Comparison of ENCODE assay signal across 8 cellular contexts in the genomic region with DNA sequence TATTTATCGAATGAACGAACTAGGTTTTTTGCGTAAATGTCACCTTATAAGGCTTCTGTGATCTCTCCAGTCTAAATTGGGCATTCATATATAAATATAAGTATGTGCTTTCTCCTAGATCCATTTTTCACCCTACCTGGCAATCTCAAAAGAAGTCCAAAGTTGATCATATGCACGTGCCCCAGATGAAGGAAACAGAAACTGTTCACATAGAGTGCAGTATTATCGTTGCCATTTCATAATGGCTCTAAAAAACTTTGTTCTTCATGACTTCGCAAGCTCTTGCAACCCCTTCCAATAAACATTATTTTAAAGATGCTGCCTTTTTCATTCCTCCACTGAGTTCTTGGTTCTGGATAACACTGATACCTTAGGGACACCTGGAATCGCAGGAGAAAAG. TPM values are rescaled to one million over a fixed set of nuclear protein-coding genes. Genes with fewer than 3 reads are reported as not detected.
DNase-seq lines count a peak whose midpoint lies in the region; ATAC-seq, FAIRE-seq and TF ChIP-seq lines count a peak whose summit lies in the region.

No MANE protein-coding gene starts in this region.

- no peak for TF ChIP-seq CTCF in breast epithelium (IDR thresholded peaks at IDR 0.05)
- TF ChIP-seq CTCF in upper lobe of right lung (IDR thresholded peaks at IDR 0.05) = no peak

- H3K36me3 ChIP-seq in breast epithelium = no peaks in the 10 kb centered on the region
- no peaks in the 10 kb centered on the region for H3K36me3 ChIP-seq in upper lobe of right lung

- H3K27ac ChIP-seq in breast epithelium = peak overlapping the region; percentile 89 to 90
- H3K27ac ChIP-seq in upper lobe of right lung = peak overlapping the region; percentile 80

- DNase-seq in activated naive CD4-positive, alpha-beta T cell treated with Interleukin-2 at 50 U/mL for 16 hours = no peak
- DNase-seq in breast epithelium (ENCODE audit: low spot score in 2 of 2) = no peak
- no peak for DNase-seq in memory B cell (ENCODE audit: low spot score in 2 of 2)
- no peak for DNase-seq in upper lobe of right lung
- no peak for DNase-seq in GM12891 (ENCODE audit: insufficient read length, low spot score)
- DNase-seq in stimulated activated CD4-positive, alpha-beta T cell treated with anti-CD3 and anti-CD28 coated beads, Interleukin-4, amount 100 ng/mL, for 1 hour = no peak

- peak overlapping the region; percentile 72 to 88 (median 85) for H3K4me3 ChIP-seq in breast epithelium
- peak overlapping the region; percentile 85 for H3K4me3 ChIP-seq in upper lobe of right lung

- no peak for FAIRE-seq in GM12891 (lab: Jason Lieb, UNC)

- intact Hi-C loops in breast epithelium (cut with DNase I; ENCODE audit: low total_unique reads) = no loop called here
- intact Hi-C loops in upper lobe of right lung (cut with DNase I) = no loop called here

- ATAC-seq in memory B cell (ENCODE audit: low read depth) = no peak
- ATAC-seq in upper lobe of right lung = no peak
- ATAC-seq in HG03469 (IDR thresholded peaks at IDR 0.05; ENCODE audit: unreplicated experiment) = no peak

- H3K9me3 Mint-ChIP-seq in activated naive CD4-positive, alpha-beta T cell treated with anti-CD3 and anti-CD28 coated beads, Interleukin-2, amount 50 U/mL, for 24 hours = no peaks in the 10 kb centered on the region
- H3K9me3 Mint-ChIP-seq in memory B cell = no peaks in the 10 kb centered on the region

- H3K36me3 Mint-ChIP-seq in activated naive CD4-positive, alpha-beta T cell treated with anti-CD3 and anti-CD28 coated beads, Interleukin-2, amount 50 U/mL, for 24 hours = no peaks in the 10 kb centered on the region
- peaks cover 2% of the 10 kb centered on the region for H3K36me3 Mint-ChIP-seq in memory B cell

- H3K4me3 Mint-ChIP-seq in activated naive CD4-positive, alpha-beta T cell treated with anti-CD3 and anti-CD28 coated beads, Interleukin-2, amount 50 U/mL, for 24 hours = peak overlapping the region; percentile 99
- H3K4me3 Mint-ChIP-seq in memory B cell = peak overlapping the region; percentile 99

- H3K27me3 ChIP-seq in breast epithelium (no peaks in the 10 kb centered on the region), upper lobe of right lung (no peaks in the 10 kb centered on the region)

- TF ChIP-seq POLR2A in breast epithelium (IDR thresholded peaks at IDR 0.05) = no peak
- no peak for TF ChIP-seq POLR2A in GM12891 (IDR thresholded peaks at IDR 0.05; ENCODE audit: low read depth, low read length)

- no peaks in the 10 kb centered on the region for H3K27me3 Mint-ChIP-seq in activated naive CD4-positive, alpha-beta T cell treated with anti-CD3 and anti-CD28 coated beads, Interleukin-2, amount 50 U/mL, for 24 hours
- H3K27me3 Mint-ChIP-seq in memory B cell = no peaks in the 10 kb centered on the region

- H3K9me3 ChIP-seq in breast epithelium (no peaks in the 10 kb centered on the region), upper lobe of right lung (no peaks in the 10 kb centered on the region)

- H3K4me1 Mint-ChIP-seq in activated naive CD4-positive, alpha-beta T cell treated with anti-CD3 and anti-CD28 coated beads, Interleukin-2, amount 50 U/mL, for 24 hours = peaks cover 31% of the 10 kb centered on the region
- H3K4me1 Mint-ChIP-seq in memory B cell = peaks cover 34% of the 10 kb centered on the region

- peaks cover 0 to 5% of the 10 kb centered on the region in 2 donors for H3K4me1 ChIP-seq in breast epithelium
- H3K4me1 ChIP-seq in upper lobe of right lung = peaks cover 16% of the 10 kb centered on the region

- H3K27ac Mint-ChIP-seq in activated naive CD4-positive, alpha-beta T cell treated with anti-CD3 and anti-CD28 coated beads, Interleukin-2, amount 50 U/mL, for 24 hours = no peak overlapping the region
- peak overlapping the region; percentile 99 for H3K27ac Mint-ChIP-seq in memory B cell

TF ChIP-seq in GM12891, 5 proteins besides CTCF, POLR2A, EP300 and RAD21:
- TF ChIP-seq POU2F2 (IDR thresholded peaks at IDR 0.05; ENCODE audit: low read depth, low read length) (no peak), PAX5 (IDR thresholded peaks at IDR 0.05; ENCODE audit: insufficient read depth, low read length, severe bottlenecking) (no peak), POLR2AphosphoS5 (IDR thresholded peaks at IDR 0.05; ENCODE audit: low read depth, low read length) (no peak), SPI1 (IDR thresholded peaks at IDR 0.05; ENCODE audit: low read depth, low read length) (no peak), TAF1 (IDR thresholded peaks at IDR 0.05; ENCODE audit: low read depth, low read length) (no peak)

RNA-seq across cellular contexts. Expression of a gene that starts 0.7 kb away (rescaled TPM):
- total RNA-seq in breast epithelium (10 to 100 TPM; 20.6 to 30.0 (median 29.5) TPM), upper lobe of right lung (20.2 TPM)
- polyA plus RNA-seq in GM12891 (2012; ENCODE audit: low read depth, missing spikeins) = 26.7 TPM

RNA-seq across cellular contexts. Expression of a gene that starts 0.8 kb away (rescaled TPM):
- 10 to 100 TPM in 2 of 3 donors, 1 to 10 TPM in 1; 9.0 to 23.3 (median 18.7) TPM for total RNA-seq in breast epithelium
- 10.2 TPM for total RNA-seq in upper lobe of right lung
- 4.2 TPM for polyA plus RNA-seq in GM12891 (2012; ENCODE audit: low read depth, missing spikeins)
